11 cellular contexts compared by ENCODE assay signal in the genomic region with DNA sequence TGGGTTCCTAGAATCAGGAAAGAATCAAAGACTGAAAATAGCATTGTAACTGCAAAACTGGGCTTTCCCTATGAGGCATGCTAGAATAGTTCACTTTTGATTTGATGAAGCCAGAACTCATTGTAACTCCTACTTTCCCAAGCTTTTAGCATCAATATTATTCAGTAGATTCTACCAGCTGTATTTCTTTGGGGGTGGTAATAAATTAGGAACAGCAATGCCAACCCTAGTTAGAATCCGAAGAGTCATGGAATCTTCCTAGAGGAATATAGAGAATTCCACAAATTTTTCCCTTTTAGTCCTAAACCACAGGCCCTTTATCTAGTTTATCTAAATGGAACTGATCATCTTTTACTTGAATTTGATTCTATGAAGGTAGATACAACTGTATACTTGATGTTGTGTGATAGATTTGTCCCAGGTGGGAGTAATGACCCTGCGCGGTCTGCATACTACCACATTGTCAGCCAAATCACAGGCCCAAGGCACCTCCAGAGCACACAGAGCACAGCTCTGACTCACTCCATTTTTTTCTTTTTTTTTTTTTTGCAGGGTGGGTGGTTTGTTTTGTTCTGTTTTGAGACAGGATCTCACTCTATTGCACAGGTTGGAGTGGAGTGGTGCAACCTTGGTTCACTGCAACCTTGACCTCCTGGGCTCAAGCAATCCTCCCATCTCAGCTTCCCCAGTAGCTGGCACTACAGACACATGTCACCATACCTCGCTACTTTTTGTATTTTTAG.
DNase-seq lines count a peak whose midpoint lies in the region; ATAC-seq and TF ChIP-seq lines count a peak whose summit lies in the region.
"Had no signal": no experiment of that assay in that cellular context is flagged by ENCODE, and none has a peak within 500 bp of the region (broad histone marks: within the 10 kb centered on the region; RNA-seq: fewer than 3 reads in every experiment).

No MANE protein-coding gene starts in this region.

- no peak overlapping the region for H3K27ac ChIP-seq in upper lobe of right lung
- no peak overlapping the region for H3K27ac ChIP-seq in body of pancreas
- H3K27ac ChIP-seq in MM.1S (ENCODE audit: low read length) = no peak overlapping the region
- H3K27ac ChIP-seq: KMS-11 had no signal

- H3K9me2 ChIP-seq in MM.1S (replicated peaks; ENCODE audit: insufficient read depth, low read length) = no peaks in the 10 kb centered on the region

- H3K36me3 Mint-ChIP-seq in activated T-helper 1 cell treated with anti-CD3 and anti-CD28 coated beads, Interleukin-12 subunit alpha, Interleukin-12 subunit beta, Interleukin-2, Interleukin-4 antibody, amounts not matched to agents 30 ng/mL and 10 ng/mL and 1 ng/mL, durations not matched to agents 14 hours and 24 hours and 36 hours (ENCODE audit: low read depth) = no peaks in the 10 kb centered on the region

- H3K9me3 Mint-ChIP-seq in activated T-helper 1 cell treated with anti-CD3 and anti-CD28 coated beads, Interleukin-12 subunit alpha, Interleukin-12 subunit beta, Interleukin-2, Interleukin-4 antibody, amounts not matched to agents 30 ng/mL and 10 ng/mL and 1 ng/mL, durations not matched to agents 14 hours and 24 hours and 36 hours = no peaks in the 10 kb centered on the region

- intact Hi-C loops in activated T-helper 1 cell treated with anti-CD3 and anti-CD28 coated beads, Interleukin-12 subunit alpha, Interleukin-12 subunit beta, Interleukin-2, Interleukin-4 antibody, amounts not matched to agents 30 ng/mL and 10 ng/mL and 1 ng/mL, durations not matched to agents 14 hours and 24 hours and 36 hours (cut with micrococcal nuclease) = no loop called here
- intact Hi-C loops in upper lobe of right lung (cut with DNase I) = no loop called here
- intact Hi-C loops in body of pancreas (cut with DNase I) = no loop called here

- DNase-seq in AG10803 (ENCODE audit: low read depth) (peak; percentile 59), M059J (ENCODE audit: low read depth) (peak; percentile 83), foreskin fibroblast (peak; percentile 63 to 66), upper lobe of right lung (no peak), body of pancreas (no peak), MM.1S (no peak)
- no peak for DNase-seq in activated T-helper 1 cell treated with anti-CD3 and anti-CD28 coated beads, Interleukin-12 subunit alpha, Interleukin-12 subunit beta, Interleukin-2, Interleukin-4 antibody, amounts not matched to agents 30 ng/mL and 10 ng/mL and 1 ng/mL, durations not matched to agents 14 hours and 24 hours and 36 hours (ENCODE audit: low spot score)
- DNase-seq: CD4-positive, CD25-positive, alpha-beta regulatory T cell; NCI-H526 had no signal

- H3K27me3 Mint-ChIP-seq in activated T-helper 1 cell treated with anti-CD3 and anti-CD28 coated beads, Interleukin-12 subunit alpha, Interleukin-12 subunit beta, Interleukin-2, Interleukin-4 antibody, amounts not matched to agents 30 ng/mL and 10 ng/mL and 1 ng/mL, durations not matched to agents 14 hours and 24 hours and 36 hours (ENCODE audit: insufficient read depth) = no peaks in the 10 kb centered on the region

- H3K9me3 ChIP-seq in upper lobe of right lung = no peaks in the 10 kb centered on the region
- H3K9me3 ChIP-seq in body of pancreas = no peaks in the 10 kb centered on the region
- no peaks in the 10 kb centered on the region for H3K9me3 ChIP-seq in MM.1S (replicated peaks; ENCODE audit: insufficient read depth, low read length)

- no peak overlapping the region for H2AFZ ChIP-seq in MM.1S (ENCODE audit: low read length)

- no peaks in the 10 kb centered on the region for H3K27me3 ChIP-seq in upper lobe of right lung
- H3K27me3 ChIP-seq in body of pancreas = no peaks in the 10 kb centered on the region
- H3K27me3 ChIP-seq in MM.1S (replicated peaks; ENCODE audit: insufficient read depth, low read length) = no peaks in the 10 kb centered on the region

- no peaks in the 10 kb centered on the region for H3K79me2 ChIP-seq in MM.1S (ENCODE audit: low read length)

- WGBS in body of pancreas, 2 donors = 82 to 95% methylated on average over 4 of the region's 4 CpGs

- H3K4me1 ChIP-seq in upper lobe of right lung = no peaks in the 10 kb centered on the region
- H3K4me1 ChIP-seq in body of pancreas = no peaks in the 10 kb centered on the region
- H3K4me1 ChIP-seq in MM.1S (ENCODE audit: low read length) = no peaks in the 10 kb centered on the region

- H4K20me1 ChIP-seq in MM.1S (ENCODE audit: insufficient read depth, low read length) = no peaks in the 10 kb centered on the region

- H3K9ac ChIP-seq in MM.1S (ENCODE audit: low read length) = no peak overlapping the region
- H3K9ac ChIP-seq: KMS-11 had no signal

- H3K4me1 Mint-ChIP-seq in activated T-helper 1 cell treated with anti-CD3 and anti-CD28 coated beads, Interleukin-12 subunit alpha, Interleukin-12 subunit beta, Interleukin-2, Interleukin-4 antibody, amounts not matched to agents 30 ng/mL and 10 ng/mL and 1 ng/mL, durations not matched to agents 14 hours and 24 hours and 36 hours (ENCODE audit: low read depth) = peaks cover 7% of the 10 kb centered on the region

- peak; percentile 43 for ATAC-seq in GM21360 (IDR thresholded peaks at IDR 0.05; ENCODE audit: unreplicated experiment)
- ATAC-seq in upper lobe of right lung = no peak
- ATAC-seq in body of pancreas = no peak

- TF ChIP-seq POLR2A in body of pancreas (IDR thresholded peaks at IDR 0.05) = no peak

- H3K4me3 Mint-ChIP-seq in activated T-helper 1 cell treated with anti-CD3 and anti-CD28 coated beads, Interleukin-12 subunit alpha, Interleukin-12 subunit beta, Interleukin-2, Interleukin-4 antibody, amounts not matched to agents 30 ng/mL and 10 ng/mL and 1 ng/mL, durations not matched to agents 14 hours and 24 hours and 36 hours = no peak overlapping the region
- H3K4me3 Mint-ChIP-seq: CD4-positive, CD25-positive, alpha-beta regulatory T cell had no signal

- no peak overlapping the region for H3K4me3 ChIP-seq in AG10803 (ENCODE audit: low read length)
- H3K4me3 ChIP-seq in foreskin fibroblast (ENCODE audit: low read depth in 1 of 2, low read length in 2 of 2) = no peak overlapping the region
- no peak overlapping the region for H3K4me3 ChIP-seq in upper lobe of right lung
- H3K4me3 ChIP-seq in body of pancreas = no peak overlapping the region
- no peak overlapping the region for H3K4me3 ChIP-seq in MM.1S (ENCODE audit: low read length)

- H3K36me3 ChIP-seq in upper lobe of right lung (no peaks in the 10 kb centered on the region), body of pancreas (replicated peaks in 1 of 2; ENCODE audit: insufficient read depth in 1 of 2, low read depth in 2 of 2) (no peaks in the 10 kb centered on the region), MM.1S (replicated peaks; ENCODE audit: insufficient read depth, low read length) (no peaks in the 10 kb centered on the region)

- H3K4me2 ChIP-seq in MM.1S (ENCODE audit: low read depth, low read length) = no peak overlapping the region
- H3K4me2 ChIP-seq: KMS-11 had no signal

- H3K27ac Mint-ChIP-seq in activated T-helper 1 cell treated with anti-CD3 and anti-CD28 coated beads, Interleukin-12 subunit alpha, Interleukin-12 subunit beta, Interleukin-2, Interleukin-4 antibody, amounts not matched to agents 30 ng/mL and 10 ng/mL and 1 ng/mL, durations not matched to agents 14 hours and 24 hours and 36 hours = no peak overlapping the region
- H3K27ac Mint-ChIP-seq: CD4-positive, CD25-positive, alpha-beta regulatory T cell had no signal

- H3F3A ChIP-seq in MM.1S (ENCODE audit: insufficient read depth, low read length) = no peaks in the 10 kb centered on the region

- TF ChIP-seq CTCF in AG10803 (conservative IDR thresholded peaks at IDR 0.05; ENCODE audit: low read length) (no peak), foreskin fibroblast (IDR thresholded peaks at IDR 0.05; ENCODE audit: low read depth, low read length) (no peak), upper lobe of right lung (IDR thresholded peaks at IDR 0.05) (no peak), body of pancreas (IDR thresholded peaks at IDR 0.05) (no peak), MM.1S (IDR thresholded peaks at IDR 0.05; ENCODE audit: low read length) (no peak)

Comparison
In these comparisons a context has a peak if more than half of its experiments do, and no peak if none do; other contexts are left out.
1. DNase-seq: peak in AG10803 (single experiment), M059J (single experiment) and foreskin fibroblast (2 of 2); none in activated T-helper 1 cell treated with anti-CD3 and anti-CD28 coated beads, Interleukin-12 subunit alpha, Interleukin-12 subunit beta, Interleukin-2, Interleukin-4 antibody, amounts not matched to agents 30 ng/mL and 10 ng/mL and 1 ng/mL, durations not matched to agents 14 hours and 24 hours and 36 hours (single experiment), upper lobe of right lung (single experiment), body of pancreas (0 of 4) and MM.1S (single experiment).